Comparison of ENCODE assay signal across 11 cellular contexts in genomic region chr3:64186667-64187064, GRCh38. TPM values are rescaled to one million over a fixed set of nuclear protein-coding genes. Genes with fewer than 3 reads are reported as not detected.
A peak's percentile ranks its signal among the peaks of the same experiment; 100 is the strongest.
DNase-seq lines count a peak whose midpoint lies in the region; ATAC-seq, FAIRE-seq and TF ChIP-seq lines count a peak whose summit lies in the region.
"Had no signal": no experiment of that assay in that cellular context is flagged by ENCODE, and none has a peak within 500 bp of the region (broad histone marks: within the 10 kb centered on the region; RNA-seq: fewer than 3 reads in every experiment).

No MANE protein-coding gene starts in this region.

- no peak for TF ChIP-seq CTCF in HEK293 (tag by site-specific recombination; IDR thresholded peaks at IDR 0.05)
- no peak for TF ChIP-seq CTCF in HepG2 (CRISPR knock-in tag; IDR thresholded peaks at IDR 0.05)

- POLR2A ChIA-PET in HEK293 (lab: Yijun Ruan, JAX) (interaction anchor here (1.3 kb wide), 1 partner anchor 24 kb away, joined by 6 read pairs; no protein-coding TSS in a partner anchor), HepG2 (lab: Yijun Ruan, JAX) (no interaction called here)

- H3K27me3 ChIP-seq in HepG2 (ENCODE audit: control insufficient read depth in 1 of 2, insufficient read depth in 2 of 2, low read length in 2 of 2) = no peaks in the 10 kb centered on the region
- H3K27me3 ChIP-seq in skeletal muscle tissue (ENCODE audit: control insufficient read depth in 3 of 3, insufficient read depth in 3 of 3, low read length in 3 of 3) = no peaks in the 10 kb centered on the region
- H3K27me3 ChIP-seq: BLaER1 treated with 17β-estradiol and CSF1 and Interleukin-3, amounts not matched to agents 10 nM and 100 nM had no signal

- H2AFZ ChIP-seq in HepG2 (ENCODE audit: low read length) = no peak overlapping the region

- H3K4me2 ChIP-seq in HepG2 (ENCODE audit: low read depth, low read length) = no peak overlapping the region

- H3K27ac ChIP-seq in HEK293 (ENCODE audit: extremely low read depth, low read depth, low read length) (peak overlapping the region; percentile 45), cingulate gyrus (ENCODE audit: low read depth, low read length) (peak overlapping the region; percentile 48), HepG2 (ENCODE audit: extremely low read length, insufficient read depth, low read length) (no peak overlapping the region), skeletal muscle tissue (ENCODE audit: low read depth, low read length) (peak overlapping the region; percentile 28)

- H3K79me2 ChIP-seq in HepG2 (ENCODE audit: insufficient read depth, low read length) = no peaks in the 10 kb centered on the region

- CTCF ChIA-PET in HEK293 (lab: Yijun Ruan, JAX) (interaction anchor here (0.6 to 1.5 kb wide), 3 partner anchors 145 to 210 kb away, joined by 3 read pairs; no protein-coding TSS in a partner anchor), HepG2 (lab: Yijun Ruan, JAX; ENCODE audit: low intra/inter-chr PET ratio, low total read pairs) (no interaction called here)

- intact Hi-C loops in HepG2 (cut with micrococcal nuclease; ENCODE audit: unreplicated experiment) = no loop called here

- no peak for TF ChIP-seq EP300 in HepG2 (IDR thresholded peaks at IDR 0.05; ENCODE audit: low read depth in 2 of 2, low read length in 2 of 2)
- no peak for TF ChIP-seq EP300 in HepG2 (CRISPR knock-in tag; IDR thresholded peaks at IDR 0.05; ENCODE audit: borderline replicate concordance)

- 57% methylated on average over 2 of the region's 2 CpGs for WGBS in HepG2 (ENCODE audit: low lambda C conversion rate)

- in situ Hi-C loops in HepG2 (cut with HindIII; ENCODE audit: extremely low pct_ligation_motif_present, low pct_unique_long_range_greater_than_20kb) = no loop called here

- no peak for ATAC-seq in HepG2

- no peak overlapping the region for H3K9ac ChIP-seq in HepG2 (ENCODE audit: insufficient read depth, low read depth, low read length)
- H3K9ac ChIP-seq in skeletal muscle tissue (ENCODE audit: low read depth in 1 of 3, low read length in 3 of 3) = no peak overlapping the region
- H3K9ac ChIP-seq: BLaER1 treated with 17β-estradiol and CSF1 and Interleukin-3, amounts not matched to agents 10 nM and 100 nM had no signal

- H3K9me3 ChIP-seq in HEK293 (ENCODE audit: control insufficient read depth, insufficient read depth, low read depth, low read length) = no peaks in the 10 kb centered on the region
- no peaks in the 10 kb centered on the region for H3K9me3 ChIP-seq in HepG2 (ENCODE audit: low read length)
- H3K9me3 ChIP-seq in skeletal muscle tissue (ENCODE audit: control insufficient read depth in 3 of 3, low read length in 3 of 3) = no peaks in the 10 kb centered on the region

- no peak for TF ChIP-seq POLR2A in HepG2 (IDR thresholded peaks at IDR 0.05; ENCODE audit: insufficient read depth in 1 of 2, low read depth in 2 of 2, low read length in 2 of 2)

- H4K20me1 ChIP-seq in HepG2 (ENCODE audit: insufficient read depth, low read length) = no peaks in the 10 kb centered on the region
- H4K20me1 ChIP-seq: BLaER1 treated with 17β-estradiol and CSF1 and Interleukin-3, amounts not matched to agents 10 nM and 100 nM had no signal

- no peak for TF ChIP-seq RAD21 in HepG2 (CRISPR knock-in tag; IDR thresholded peaks at IDR 0.05)

- H3K36me3 ChIP-seq in HEK293 (ENCODE audit: control insufficient read depth in 2 of 2, insufficient read depth in 1 of 2, low read length in 2 of 2) (no peaks in the 10 kb centered on the region), HepG2 (replicated peaks in 1 of 2; ENCODE audit: control insufficient read depth in 1 of 2, insufficient read depth in 2 of 2, low read length in 2 of 2) (no peaks in the 10 kb centered on the region), skeletal muscle tissue (ENCODE audit: control insufficient read depth in 3 of 3, insufficient read depth in 3 of 3, low read length in 3 of 3) (no peaks in the 10 kb centered on the region)

- no peak for DNase-seq in HepG2 (ENCODE audit: low spot score)
- no peak for DNase-seq in DMS53 (lab: John Stamatoyannopoulos, UW)
- no peak for DNase-seq in stimulated activated CD4-positive, alpha-beta T cell treated with anti-CD3 and anti-CD28 coated beads, Interleukin-1b, Interleukin-23, amount 100 ng/mL, for 48 hours
- DNase-seq in activated CD4-positive, alpha-beta T cell treated with anti-CD3 and anti-CD28 coated beads, Interleukin-2, amount 50 U/mL, for 1 hour = no peak
- no peak for DNase-seq in NCI-H146 treated with DMSO at 0.1 percent for 48 hours (lab: John Stamatoyannopoulos, UW; ENCODE audit: unreplicated experiment)
- DNase-seq: activated CD4-positive, alpha-beta T cell treated with anti-CD3 and anti-CD28 coated beads for 4 hours; NCI-H526 treated with DMSO at 0.1 percent for 48 hours had no signal

- H3K4me3 ChIP-seq in HEK293 (ENCODE audit: low read depth, low read length) = no peak overlapping the region
- no peak overlapping the region for H3K4me3 ChIP-seq in HepG2 (replicated peaks in 1 of 3; ENCODE audit: insufficient read depth in 1 of 3, low read depth in 2 of 3, low read length in 3 of 3)
- no peak overlapping the region for H3K4me3 ChIP-seq in skeletal muscle tissue (ENCODE audit: low read length in 3 of 3)

- peaks cover 10% of the 10 kb centered on the region for H3K4me1 ChIP-seq in HEK293 (ENCODE audit: control insufficient read depth, insufficient read depth, low read length)
- H3K4me1 ChIP-seq in HepG2 (ENCODE audit: insufficient read depth, low read length) = peaks cover 10% of the 10 kb centered on the region
- peaks cover 25 to 29% (median 28%) of the 10 kb centered on the region in 3 donors for H3K4me1 ChIP-seq in skeletal muscle tissue (ENCODE audit: control insufficient read depth in 3 of 3, insufficient read depth in 3 of 3, low read length in 3 of 3)

- no peak for FAIRE-seq in HepG2 (lab: Jason Lieb, UNC)

- no TSS peak for BruUV-seq in HepG2 (replicated peaks; lab: Mats Ljungman, UMichigan)

TF ChIP-seq in HEK293, 187 proteins besides CTCF, POLR2A, EP300 and RAD21 (continues in another document):
- TF ChIP-seq ZNF37A (tag by site-specific recombination; IDR thresholded peaks at IDR 0.05) = no peak
- TF ChIP-seq ZNF114 (tag by site-specific recombination; IDR thresholded peaks at IDR 0.05) = no peak
- TF ChIP-seq BCL11B (tag by site-specific recombination; IDR thresholded peaks at IDR 0.05; ENCODE audit: low read depth) = no peak
- TF ChIP-seq, protein P1, sequence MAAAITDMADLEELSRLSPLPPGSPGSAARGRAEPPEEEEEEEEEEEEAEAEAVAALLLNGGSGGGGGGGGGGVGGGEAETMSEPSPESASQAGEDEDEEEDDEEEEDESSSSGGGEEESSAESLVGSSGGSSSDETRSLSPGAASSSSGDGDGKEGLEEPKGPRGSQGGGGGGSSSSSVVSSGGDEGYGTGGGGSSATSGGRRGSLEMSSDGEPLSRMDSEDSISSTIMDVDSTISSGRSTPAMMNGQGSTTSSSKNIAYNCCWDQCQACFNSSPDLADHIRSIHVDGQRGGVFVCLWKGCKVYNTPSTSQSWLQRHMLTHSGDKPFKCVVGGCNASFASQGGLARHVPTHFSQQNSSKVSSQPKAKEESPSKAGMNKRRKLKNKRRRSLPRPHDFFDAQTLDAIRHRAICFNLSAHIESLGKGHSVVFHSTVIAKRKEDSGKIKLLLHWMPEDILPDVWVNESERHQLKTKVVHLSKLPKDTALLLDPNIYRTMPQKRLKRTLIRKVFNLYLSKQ (tag by site-specific recombination; IDR thresholded peaks at IDR 0.05; ENCODE audit: borderline replicate concordance) = no peak

TF ChIP-seq in HepG2, 621 proteins besides CTCF, POLR2A, EP300 and RAD21 (continues in another document):
- TF ChIP-seq ZNF776 (CRISPR knock-in tag; IDR thresholded peaks at IDR 0.05) = no peak
- TF ChIP-seq, protein P2, sequence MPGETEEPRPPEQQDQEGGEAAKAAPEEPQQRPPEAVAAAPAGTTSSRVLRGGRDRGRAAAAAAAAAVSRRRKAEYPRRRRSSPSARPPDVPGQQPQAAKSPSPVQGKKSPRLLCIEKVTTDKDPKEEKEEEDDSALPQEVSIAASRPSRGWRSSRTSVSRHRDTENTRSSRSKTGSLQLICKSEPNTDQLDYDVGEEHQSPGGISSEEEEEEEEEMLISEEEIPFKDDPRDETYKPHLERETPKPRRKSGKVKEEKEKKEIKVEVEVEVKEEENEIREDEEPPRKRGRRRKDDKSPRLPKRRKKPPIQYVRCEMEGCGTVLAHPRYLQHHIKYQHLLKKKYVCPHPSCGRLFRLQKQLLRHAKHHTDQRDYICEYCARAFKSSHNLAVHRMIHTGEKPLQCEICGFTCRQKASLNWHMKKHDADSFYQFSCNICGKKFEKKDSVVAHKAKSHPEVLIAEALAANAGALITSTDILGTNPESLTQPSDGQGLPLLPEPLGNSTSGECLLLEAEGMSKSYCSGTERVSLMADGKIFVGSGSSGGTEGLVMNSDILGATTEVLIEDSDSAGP (CRISPR knock-in tag; IDR thresholded peaks at IDR 0.05; ENCODE audit: borderline replicate concordance) = no peak

RNA-seq across cellular contexts. Expression of gene PRICKLE2, which starts 38.6 kb away (rescaled TPM):
- 0.04 and 0.07 TPM in 2 replicates for total RNA-seq in HepG2 (2016; rRNA removed; fragmentation: Illumina TruSeq; extraction: Trizol)
- total RNA-seq in HepG2 (2016; cell fraction: cytosol; rRNA removed; fragmentation: Illumina TruSeq; extraction: Trizol; ENCODE audit: low read depth) = not detected in 2 replicates
- 0.02 and 0.04 TPM in 2 replicates for total RNA-seq in HepG2 (2016; cell fraction: insoluble cytoplasmic fraction; rRNA removed; fragmentation: Illumina TruSeq; extraction: Trizol)
- 0.06 TPM in 1 of 2 replicates, not detected in the other for total RNA-seq in HepG2 (2016; cell fraction: membrane; rRNA removed; fragmentation: Illumina TruSeq; extraction: Trizol)
- total RNA-seq in HepG2 (2016; cell fraction: nucleus; rRNA removed; fragmentation: Illumina TruSeq; extraction: Trizol) = 0.22 and 0.87 TPM in 2 replicates
- polyA plus RNA-seq in HepG2 (2011; rRNA removed) = 0.01 TPM in 2 replicates
- polyA plus RNA-seq in HepG2 (2011; cell fraction: cytosol; rRNA removed) = 0.01 and 0.03 TPM in 2 replicates
- 0.02 and 0.16 TPM in 2 replicates for polyA plus RNA-seq in HepG2 (2011; cell fraction: nucleus; rRNA removed)
- 0.07 TPM in 1 of 2 replicates, not detected in the other for polyA plus RNA-seq in HepG2 (2012)
- not detected in 2 replicates for polyA plus RNA-seq in HepG2 (2016; cell fraction: cytosol; fragmentation: Illumina TruSeq; extraction: Trizol; ENCODE audit: low read depth)
- not detected in 2 replicates for polyA plus RNA-seq in HepG2 (2016; cell fraction: insoluble cytoplasmic fraction; fragmentation: Illumina TruSeq; extraction: Trizol; ENCODE audit: low read depth)
- polyA plus RNA-seq in HepG2 (2016; cell fraction: membrane; fragmentation: Illumina TruSeq; extraction: Trizol; ENCODE audit: low read depth) = not detected in 2 replicates
- polyA plus RNA-seq in HepG2 (2016; cell fraction: nucleus; fragmentation: Illumina TruSeq; extraction: Trizol; ENCODE audit: insufficient read depth, low read depth) = 0.12 TPM in 1 of 2 replicates, not detected in the other
- polyA minus RNA-seq in HepG2 (2011; rRNA and poly(A)+ RNA removed; ENCODE audit: low replicate concordance) = 0.09 and 0.20 TPM in 2 replicates
- polyA minus RNA-seq in HepG2 (2011; cell fraction: cytosol; rRNA and poly(A)+ RNA removed) = not detected in 2 replicates
- under 0.01 TPM in 1 of 2 replicates, not detected in the other for polyA minus RNA-seq in HepG2 (2011; cell fraction: nucleus; rRNA and poly(A)+ RNA removed)
- 32.9 TPM for total RNA-seq in skeletal muscle tissue

Comparison
In these comparisons a context has a peak if more than half of its experiments do, and no peak if none do; other contexts are left out.
1. RNA of gene PRICKLE2, which starts 38.6 kb away (total RNA-seq): 32.9 TPM in skeletal muscle tissue (single experiment); 0.02 to 0.87 TPM in HepG2; every median in the first group is over 10 times any median in the second.